ENCODE assay signal across 21 cellular contexts in genomic region chr15:70518201-70519003, GRCh38.
DNase-seq lines count a peak whose midpoint lies in the region; ATAC-seq, FAIRE-seq and TF ChIP-seq lines count a peak whose summit lies in the region.
"Had no signal": no experiment of that assay in that cellular context is flagged by ENCODE, and none has a peak within 500 bp of the region (broad histone marks: within the 10 kb centered on the region; RNA-seq: fewer than 3 reads in every experiment).

No MANE protein-coding gene starts in this region.

- no peak overlapping the region for H3K4me2 ChIP-seq in A549
- H3K4me2 ChIP-seq: BLaER1 treated with 17β-estradiol and CSF1 and Interleukin-3, amounts not matched to agents 10 nM and 100 nM; SK-N-SH had no signal

- no TSS peak for BruUV-seq in Panc1 (replicated peaks; lab: Mats Ljungman, UMichigan)

- H3K36me3 ChIP-seq in Panc1 (ENCODE audit: control insufficient read depth, insufficient read depth, low read length) (no peaks in the 10 kb centered on the region), right atrium auricular region (no peaks in the 10 kb centered on the region)
- H3K36me3 ChIP-seq: BLaER1 treated with 17β-estradiol and CSF1 and Interleukin-3, amounts not matched to agents 10 nM and 100 nM had no signal

- H3K4me1 ChIP-seq in A549 (no peaks in the 10 kb centered on the region), Panc1 (ENCODE audit: control insufficient read depth, insufficient read depth, low read length) (peaks cover 13% of the 10 kb centered on the region), foreskin keratinocyte (peaks cover 5% of the 10 kb centered on the region), right atrium auricular region (no peaks in the 10 kb centered on the region)

- POLR2A ChIA-PET in A549 (lab: Yijun Ruan, JAX) (no interaction called here), Panc1 (lab: Charles Lee) (no interaction called here)

- H3K27ac ChIP-seq in A549 (no peak overlapping the region), Panc1 (ENCODE audit: low read length) (peak overlapping the region; percentile 19; the same call in 1 of the 2 replicates), foreskin keratinocyte (no peak overlapping the region), right atrium auricular region (no peak overlapping the region)
- H3K27ac ChIP-seq: BLaER1 treated with 17β-estradiol and CSF1 and Interleukin-3, amounts not matched to agents 10 nM and 100 nM had no signal

- H3K36me3 Mint-ChIP-seq in chondrocyte (ENCODE audit: low read depth) = peaks cover 3% of the 10 kb centered on the region

- H3K4me1 Mint-ChIP-seq in chondrocyte (ENCODE audit: low read depth) = no peaks in the 10 kb centered on the region

- no peaks in the 10 kb centered on the region for H3K27me3 ChIP-seq in Panc1 (ENCODE audit: control insufficient read depth, insufficient read depth, low read length)
- H3K27me3 ChIP-seq in foreskin keratinocyte = peaks cover 94% of the 10 kb centered on the region
- H3K27me3 ChIP-seq in right atrium auricular region = no peaks in the 10 kb centered on the region

- intact Hi-C loops in Panc1 (cut with micrococcal nuclease; ENCODE audit: unreplicated experiment) = no loop called here

- in situ Hi-C loops in Panc1 (cut with HindIII; ENCODE audit: low pct_unique_long_range_greater_than_20kb, low sequenced_read_pairs) = no loop called here

- H3K9me3 Mint-ChIP-seq in chondrocyte (ENCODE audit: low read depth) = no peaks in the 10 kb centered on the region
- H3K9me3 Mint-ChIP-seq: CD8-positive, alpha-beta T cell had no signal

- WGBS in A549 (ENCODE audit: missing lambda C conversion rate) = 89% methylated on average over 11 of the region's 11 CpGs

- H3K4me3 Mint-ChIP-seq in chondrocyte (ENCODE audit: unreplicated experiment) = no peak overlapping the region
- H3K4me3 Mint-ChIP-seq: CD8-positive, alpha-beta T cell had no signal

- no peak for TF ChIP-seq EP300 in A549 (IDR thresholded peaks at IDR 0.05)

- no peak overlapping the region for H3K27ac Mint-ChIP-seq in chondrocyte (ENCODE audit: unreplicated experiment)
- H3K27ac Mint-ChIP-seq: CD8-positive, alpha-beta T cell had no signal

- H3K4me3 ChIP-seq in A549 = no peak overlapping the region
- H3K4me3 ChIP-seq in Panc1 (ENCODE audit: low read depth in 2 of 2, low read length in 2 of 2) = no peak overlapping the region
- no peak overlapping the region for H3K4me3 ChIP-seq in right atrium auricular region
- H3K4me3 ChIP-seq: BLaER1 treated with 17β-estradiol and CSF1 and Interleukin-3, amounts not matched to agents 10 nM and 100 nM had no signal

- CTCF ChIA-PET in A549 (lab: Yijun Ruan, JAX) = interaction anchor here (0.6 to 1.5 kb wide), 4 partner anchors 30 to 1530 kb away, joined by 3 read pairs; no protein-coding TSS in a partner anchor
- CTCF ChIA-PET in Panc1 (lab: Charles Lee) = no interaction called here

- TF ChIP-seq RAD21 in A549 (conservative IDR thresholded peaks at IDR 0.05 in 1 of 2, IDR thresholded peaks at IDR 0.05 in 1 of 2) = no peak

- no peak for TF ChIP-seq POLR2A in A549 (IDR thresholded peaks at IDR 0.05; ENCODE audit: low read length)

- H3K9me3 ChIP-seq in A549 = no peaks in the 10 kb centered on the region
- H3K9me3 ChIP-seq in Panc1 (ENCODE audit: control insufficient read depth, insufficient read depth, low read depth, low read length) = no peaks in the 10 kb centered on the region
- H3K9me3 ChIP-seq in right atrium auricular region = no peaks in the 10 kb centered on the region
- H3K9me3 ChIP-seq: BLaER1 treated with 17β-estradiol and CSF1 and Interleukin-3, amounts not matched to agents 10 nM and 100 nM; SK-N-SH had no signal

- ATAC-seq in A549 (no peak), Panc1 (no peak), foreskin keratinocyte (peak; percentile 58)
- ATAC-seq: CD8-positive, alpha-beta T cell had no signal

- no peak for DNase-seq in A549 (ENCODE audit: low read depth in 1 of 2, low spot score in 1 of 2)
- no peak for DNase-seq in Panc1 (ENCODE audit: low read depth, low spot score)
- peak; percentile 69 for DNase-seq in chondrocyte (ENCODE audit: low spot score)
- DNase-seq in foreskin keratinocyte = peak in 1 of 2 donors; percentile 33
- no peak for DNase-seq in DMS79 (lab: John Stamatoyannopoulos, UW)
- no peak for DNase-seq in stimulated activated CD4-positive, alpha-beta T cell treated with anti-CD3 and anti-CD28 coated beads, Interleukin-4, amount 100 ng/mL, for 4 hours
- no peak for DNase-seq in right atrium auricular region (ENCODE audit: low spot score)
- DNase-seq in NCI-H2081 treated with DMSO at 0.1 percent for 48 hours (lab: John Stamatoyannopoulos, UW) = no peak
- DNase-seq: Calu3; CD8-positive, alpha-beta T cell; DMS53; H7; NCI-H1092 treated with DMSO at 0.1 percent for 48 hours; NCI-H146; NCI-H2081; NCI-H446 treated with DMSO at 0.1 percent for 48 hours; NK-92 treated with Interleukin-12 subunit alpha and Interleukin-12 subunit beta, amount 100 ng/mL, for 24 hours; SHP77 treated with DMSO at 0.1 percent for 48 hours; SK-N-SH had no signal

- FAIRE-seq in A549 (lab: Jason Lieb, UNC) = no peak
- FAIRE-seq: RCC 7860 had no signal

- H3K27me3 Mint-ChIP-seq in chondrocyte (ENCODE audit: low read depth) = peaks cover 25% of the 10 kb centered on the region

- TF ChIP-seq CTCF in A549 (IDR thresholded peaks at IDR 0.05) (no peak), Panc1 (IDR thresholded peaks at IDR 0.05) (no peak), chondrocyte (IDR thresholded peaks at IDR 0.05) (no peak), foreskin keratinocyte (conservative IDR thresholded peaks at IDR 0.05) (no peak), right atrium auricular region (IDR thresholded peaks at IDR 0.05) (no peak)

TF ChIP-seq in A549, 52 proteins besides CTCF, POLR2A, EP300 and RAD21:
- TF ChIP-seq ZSCAN20 (CRISPR knock-in tag; IDR thresholded peaks at IDR 0.05) = no peak
- TF ChIP-seq KDM1A (IDR thresholded peaks at IDR 0.05; ENCODE audit: low read depth) = peak; percentile 64; the same call in 1 of the 2 replicates
- TF ChIP-seq TP53 (CRISPR knock-in tag; IDR thresholded peaks at IDR 0.05) = no peak
TF ChIP-seq in A549: peak in this region for 1.
